Comparison of ENCODE assay signal across 8 cellular contexts in the genomic region with DNA sequence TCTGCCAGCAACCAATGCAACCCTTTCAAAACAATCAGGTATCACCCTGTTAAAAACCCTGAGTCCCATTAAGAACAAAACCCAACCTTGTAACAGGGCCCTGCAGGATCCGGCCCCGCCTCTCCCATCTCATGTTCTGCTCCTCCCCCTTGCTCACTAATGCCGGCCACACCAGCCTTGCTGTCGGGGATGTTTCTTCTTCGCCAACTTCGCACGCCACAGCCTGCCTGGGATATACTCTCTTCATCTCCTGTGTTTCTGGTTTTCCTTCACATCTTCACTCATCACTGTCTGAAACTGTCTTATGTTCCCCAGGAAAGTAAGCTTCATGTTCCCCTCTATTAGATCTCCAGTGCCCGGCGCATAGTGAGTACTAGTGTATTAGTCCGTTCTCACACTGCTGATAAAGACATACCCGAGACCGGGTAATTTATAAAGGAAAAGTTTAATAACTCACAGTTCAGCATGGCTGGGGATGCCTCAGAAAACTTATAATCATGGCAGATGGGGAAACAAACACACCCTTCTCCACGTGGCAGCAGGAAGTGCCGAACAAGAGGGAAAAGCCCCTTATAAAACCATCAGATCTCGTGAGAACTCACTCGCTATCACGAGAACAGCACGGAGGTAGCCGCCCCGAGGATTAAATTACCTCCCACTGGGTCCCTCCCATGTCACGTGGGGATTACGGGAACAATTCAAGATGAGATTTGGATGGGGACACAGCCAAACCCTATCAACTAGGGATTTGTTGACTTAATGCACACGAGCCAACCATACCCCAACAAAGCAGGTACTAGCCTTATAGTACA. TPM values are rescaled to one million over a fixed set of nuclear protein-coding genes. Genes with fewer than 3 reads are reported as not detected.
DNase-seq lines count a peak whose midpoint lies in the region; ATAC-seq and TF ChIP-seq lines count a peak whose summit lies in the region.

No MANE protein-coding gene starts in this region.

- peak in 2 of 3 donors; percentile 49 to 63 for TF ChIP-seq POLR2A in body of pancreas (IDR thresholded peaks at IDR 0.05)

- H3K27ac Mint-ChIP-seq in T-cell: no peak overlapping the region
- H3K27ac Mint-ChIP-seq in activated CD4-positive, alpha-beta memory T cell treated with anti-CD3 and anti-CD28 coated beads, Interleukin-2, amount 10 ng/mL, durations not matched to agents 7 days and 5 days: no peak overlapping the region

- no peaks in the 10 kb centered on the region for H3K9me3 Mint-ChIP-seq in T-cell
- no peaks in the 10 kb centered on the region for H3K9me3 Mint-ChIP-seq in activated CD4-positive, alpha-beta memory T cell treated with anti-CD3 and anti-CD28 coated beads, Interleukin-2, amount 10 ng/mL, durations not matched to agents 7 days and 5 days

- CTCF ChIA-PET in T-cell (lab: Charles Lee): interaction anchor here in 1 of 2 donors (0.6 kb wide), 1 partner anchor 1673 kb away, joined by 4 read pairs; no protein-coding TSS in a partner anchor
- CTCF ChIA-PET in activated CD4-positive, alpha-beta memory T cell treated with anti-CD3 and anti-CD28 coated beads, Interleukin-2, amount 10 ng/mL, durations not matched to agents 7 days and 5 days (lab: Charles Lee): interaction anchor here (1.4 to 5.8 kb wide), 2 partner anchors 126 to 139 kb away, joined by 4 to 50 read pairs; no protein-coding TSS in a partner anchor

- DNase-seq in LNCaP clone FGC (ENCODE audit: low read depth): peak; percentile 87
- DNase-seq in body of pancreas: peak; percentile 62 to 77 (median 68)
- peak; percentile 83 for DNase-seq in iris pigment epithelial cell (ENCODE audit: low read depth)
- DNase-seq in thoracic aorta (ENCODE audit: low spot score): no peak
- DNase-seq in NCI-H524 treated with DMSO at 0.1 percent for 48 hours (lab: John Stamatoyannopoulos, UW): no peak
- DNase-seq in T-cell: no peak
- no peak for DNase-seq in activated CD4-positive, alpha-beta memory T cell treated with anti-CD3 and anti-CD28 coated beads, Interleukin-2, amount 10 ng/mL, durations not matched to agents 7 days and 5 days
- DNase-seq in NCI-H2196 (lab: John Stamatoyannopoulos, UW; ENCODE audit: unreplicated experiment): no peak

- H3K36me3 ChIP-seq in body of pancreas (replicated peaks in 1 of 2; ENCODE audit: insufficient read depth in 1 of 2, low read depth in 2 of 2) (no peaks in the 10 kb centered on the region), thoracic aorta (peaks cover 5% of the 10 kb centered on the region)

- 26 to 35% methylated on average over 23 of the region's 23 CpGs for WGBS in body of pancreas, 2 donors

- POLR2A ChIA-PET in T-cell (lab: Charles Lee): no interaction called here
- POLR2A ChIA-PET in activated CD4-positive, alpha-beta memory T cell treated with anti-CD3 and anti-CD28 coated beads, Interleukin-2, amount 10 ng/mL, durations not matched to agents 7 days and 5 days (lab: Charles Lee): interaction anchor here (1.3 kb wide), 1 partner anchor 139 kb away, joined by 3 read pairs; no protein-coding TSS in a partner anchor

- H3K27me3 ChIP-seq in body of pancreas (no peaks in the 10 kb centered on the region), thoracic aorta (replicated peaks; ENCODE audit: insufficient read depth) (no peaks in the 10 kb centered on the region)

- intact Hi-C loops in body of pancreas (cut with DNase I): loop anchor here (10.0 kb wide), 1 partner anchor 159 kb away; no protein-coding TSS in a partner anchor

- peaks cover 65 to 72% (median 69%) of the 10 kb centered on the region in 3 donors for H3K4me1 Mint-ChIP-seq in T-cell
- H3K4me1 Mint-ChIP-seq in activated CD4-positive, alpha-beta memory T cell treated with anti-CD3 and anti-CD28 coated beads, Interleukin-2, amount 10 ng/mL, durations not matched to agents 7 days and 5 days: peaks cover 48% of the 10 kb centered on the region

- no peak overlapping the region for H3K4me3 Mint-ChIP-seq in T-cell
- H3K4me3 Mint-ChIP-seq in activated CD4-positive, alpha-beta memory T cell treated with anti-CD3 and anti-CD28 coated beads, Interleukin-2, amount 10 ng/mL, durations not matched to agents 7 days and 5 days: no peak overlapping the region

- ATAC-seq in body of pancreas: peak; percentile 77
- no peak for ATAC-seq in thoracic aorta (ENCODE audit: insufficient number of reproducible peaks, low FRiP score, low read depth)
- no peak for ATAC-seq in T-cell (replicated peaks in 1 of 4)

- H3K9me3 ChIP-seq in body of pancreas: no peaks in the 10 kb centered on the region
- no peaks in the 10 kb centered on the region for H3K9me3 ChIP-seq in thoracic aorta

- H3K36me3 Mint-ChIP-seq in T-cell: peaks cover 13% of the 10 kb centered on the region
- peaks cover 46% of the 10 kb centered on the region for H3K36me3 Mint-ChIP-seq in activated CD4-positive, alpha-beta memory T cell treated with anti-CD3 and anti-CD28 coated beads, Interleukin-2, amount 10 ng/mL, durations not matched to agents 7 days and 5 days (ENCODE audit: low read depth)

- no peaks in the 10 kb centered on the region for H3K27me3 Mint-ChIP-seq in T-cell
- H3K27me3 Mint-ChIP-seq in activated CD4-positive, alpha-beta memory T cell treated with anti-CD3 and anti-CD28 coated beads, Interleukin-2, amount 10 ng/mL, durations not matched to agents 7 days and 5 days: no peaks in the 10 kb centered on the region

- H3K4me3 ChIP-seq in LNCaP clone FGC (ENCODE audit: low read depth, low read length): peak overlapping the region; percentile 73
- no peak overlapping the region for H3K4me3 ChIP-seq in body of pancreas
- H3K4me3 ChIP-seq in thoracic aorta: peak overlapping the region; percentile 68

- peaks cover 51% of the 10 kb centered on the region for H3K4me1 ChIP-seq in body of pancreas
- H3K4me1 ChIP-seq in thoracic aorta (ENCODE audit: control insufficient read depth in 1 of 2, low read depth in 2 of 2): peaks cover 28 to 43% of the 10 kb centered on the region in 2 donors

- H3K27ac ChIP-seq in body of pancreas (peak overlapping the region in 3 of 4 donors; percentile 47 to 68 (median 65)), thoracic aorta (peak overlapping the region; percentile 38 to 60)

- TF ChIP-seq CTCF in LNCaP clone FGC (IDR thresholded peaks at IDR 0.05; ENCODE audit: control insufficient read depth, extremely low read depth, insufficient read depth) (no peak), body of pancreas (IDR thresholded peaks at IDR 0.05) (no peak), thoracic aorta (IDR thresholded peaks at IDR 0.05) (no peak)

RNA-seq across cellular contexts. Expression of a gene that starts 5.1 kb away (rescaled TPM):
- total RNA-seq in body of pancreas (10 to 100 TPM in 1 of 2 donors, 1 to 10 TPM in 1; 6.6 to 11.7 TPM), thoracic aorta (10 to 100 TPM; 19.3 to 19.9 TPM), T-cell (10 to 100 TPM in 3 of 5 donors, 1 to 10 TPM in 2; 5.8 to 23.2 (median 21.9) TPM)
- 10 to 100 TPM; 18.3 to 18.8 TPM for total RNA-seq in activated CD4-positive, alpha-beta memory T cell treated with anti-CD3 and anti-CD28 coated beads, Interleukin-2, amount 10 ng/mL, durations not matched to agents 7 days and 5 days

RNA-seq across cellular contexts. Expression of a gene that starts 25.3 kb away (rescaled TPM):
- total RNA-seq in body of pancreas: 10 to 100 TPM; 12.2 to 95.3 TPM
- total RNA-seq in thoracic aorta: 10 to 100 TPM; 19.8 to 49.0 TPM
- under 1 TPM in 3 of 5 donors, not detected in 2; 0.07 to 0.54 (median 0.09) TPM for total RNA-seq in T-cell
- total RNA-seq in activated CD4-positive, alpha-beta memory T cell treated with anti-CD3 and anti-CD28 coated beads, Interleukin-2, amount 10 ng/mL, durations not matched to agents 7 days and 5 days: not detected

RNA-seq across cellular contexts. Expression of a gene that starts 32.9 kb away (rescaled TPM):
- 1 to 10 TPM; 3.4 to 6.3 TPM for total RNA-seq in body of pancreas
- 1 to 10 TPM; 3.2 to 4.9 TPM for total RNA-seq in thoracic aorta
- under 1 TPM in 4 of 5 donors, not detected in 1; 0.16 to 0.49 (median 0.33) TPM for total RNA-seq in T-cell
- not detected for total RNA-seq in activated CD4-positive, alpha-beta memory T cell treated with anti-CD3 and anti-CD28 coated beads, Interleukin-2, amount 10 ng/mL, durations not matched to agents 7 days and 5 days

Comparison
In these comparisons a context has a peak if more than half of its experiments do, and no peak if none do; other contexts are left out.
1. DNase-seq: peak in LNCaP clone FGC (single experiment), body of pancreas (4 of 4) and iris pigment epithelial cell (single experiment); none in thoracic aorta (single experiment), NCI-H524 treated with DMSO at 0.1 percent for 48 hours (single experiment), T-cell (0 of 34), activated CD4-positive, alpha-beta memory T cell treated with anti-CD3 and anti-CD28 coated beads, Interleukin-2, amount 10 ng/mL, durations not matched to agents 7 days and 5 days (single experiment) and NCI-H2196 (single experiment).
2. H3K4me3 ChIP-seq: peak in LNCaP clone FGC (single experiment) and thoracic aorta (single experiment); none in body of pancreas (0 of 2).
3. RNA of a gene that starts 25.3 kb away (total RNA-seq): 12.2 to 95.3 TPM in body of pancreas and 19.8 to 49.0 TPM in thoracic aorta; 0.07 to 0.54 TPM in T-cell and not detected in activated CD4-positive, alpha-beta memory T cell treated with anti-CD3 and anti-CD28 coated beads, Interleukin-2, amount 10 ng/mL, durations not matched to agents 7 days and 5 days; every median in the first group is over 4 times any median in the second.